Comparison of ENCODE assay signal across 14 cellular contexts in the genomic region with DNA sequence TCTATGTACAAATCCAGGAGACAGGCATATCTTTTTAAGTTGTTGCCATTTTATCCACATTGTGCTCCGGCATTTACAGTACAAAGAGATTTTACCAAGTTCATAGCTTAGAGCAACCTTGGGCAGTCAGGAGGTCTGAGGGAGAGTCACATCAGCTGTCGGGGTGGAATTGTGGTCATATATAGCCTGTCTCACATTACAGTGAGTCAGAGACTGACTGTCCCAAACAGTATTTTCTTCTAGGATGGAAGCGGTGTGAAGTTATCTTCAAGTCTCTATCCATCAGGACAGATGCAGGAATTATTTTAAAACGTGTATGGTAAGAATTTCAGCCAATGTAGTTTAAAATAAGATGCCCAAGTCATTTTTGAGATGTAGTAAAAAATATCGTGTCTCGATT. TPM values are rescaled to one million over a fixed set of nuclear protein-coding genes. Genes with fewer than 3 reads are reported as not detected.
A peak's percentile ranks its signal among the peaks of the same experiment; 100 is the strongest.
DNase-seq lines count a peak whose midpoint lies in the region; ATAC-seq and TF ChIP-seq lines count a peak whose summit lies in the region.
"Had no signal": no experiment of that assay in that cellular context is flagged by ENCODE, and none has a peak within 500 bp of the region (broad histone marks: within the 10 kb centered on the region; RNA-seq: fewer than 3 reads in every experiment).

No MANE protein-coding gene starts in this region.

- H3K4me3 Mint-ChIP-seq in activated CD8-positive, alpha-beta T cell treated with anti-CD3 and anti-CD28 coated beads, Interleukin-2, amount 10 ng/mL, durations not matched to agents 7 days and 5 days = no peak overlapping the region
- H3K4me3 Mint-ChIP-seq in naive thymus-derived CD4-positive, alpha-beta T cell = no peak overlapping the region
- H3K4me3 Mint-ChIP-seq: activated T-cell treated with anti-CD3 and anti-CD28 coated beads, Interleukin-2, amount 50 U/mL, for 72 hours; naive B cell had no signal

- no peaks in the 10 kb centered on the region for H3K27me3 ChIP-seq in testis
- H3K27me3 ChIP-seq in naive thymus-derived CD4-positive, alpha-beta T cell (ENCODE audit: control insufficient read depth in 2 of 2, insufficient read depth in 2 of 2, low read length in 2 of 2) = no peaks in the 10 kb centered on the region
- H3K27me3 ChIP-seq: colonic mucosa had no signal

- H3K4me1 ChIP-seq in testis = no peaks in the 10 kb centered on the region
- no peaks in the 10 kb centered on the region for H3K4me1 ChIP-seq in naive thymus-derived CD4-positive, alpha-beta T cell (ENCODE audit: control insufficient read depth in 2 of 2, insufficient read depth in 2 of 2, low read length in 2 of 2)
- H3K4me1 ChIP-seq: colonic mucosa had no signal

- CTCF ChIA-PET in activated CD8-positive, alpha-beta T cell treated with anti-CD3 and anti-CD28 coated beads, Interleukin-2, amount 10 ng/mL, durations not matched to agents 7 days and 5 days (lab: Charles Lee) = interaction anchor here (1.2 to 2.0 kb wide), 2 partner anchors 76 to 230 kb away, joined by 4 read pairs; no protein-coding TSS in a partner anchor
- CTCF ChIA-PET in naive thymus-derived CD4-positive, alpha-beta T cell (lab: Charles Lee) = no interaction called here

- H3K27ac Mint-ChIP-seq in activated CD8-positive, alpha-beta T cell treated with anti-CD3 and anti-CD28 coated beads, Interleukin-2, amount 10 ng/mL, durations not matched to agents 7 days and 5 days = no peak overlapping the region
- H3K27ac Mint-ChIP-seq in naive thymus-derived CD4-positive, alpha-beta T cell = no peak overlapping the region
- H3K27ac Mint-ChIP-seq: activated T-cell treated with anti-CD3 and anti-CD28 coated beads, Interleukin-2, amount 50 U/mL, for 72 hours; naive B cell had no signal

- no peaks in the 10 kb centered on the region for H3K9me3 Mint-ChIP-seq in activated CD8-positive, alpha-beta T cell treated with anti-CD3 and anti-CD28 coated beads, Interleukin-2, amount 10 ng/mL, durations not matched to agents 7 days and 5 days (ENCODE audit: insufficient read depth)
- no peaks in the 10 kb centered on the region for H3K9me3 Mint-ChIP-seq in naive thymus-derived CD4-positive, alpha-beta T cell
- H3K9me3 Mint-ChIP-seq: activated T-cell treated with anti-CD3 and anti-CD28 coated beads, Interleukin-2, amount 50 U/mL, for 72 hours; naive B cell had no signal

- in situ Hi-C loops in astrocyte of the cerebellum (cut with HindIII; ENCODE audit: low sequenced_read_pairs) = loop anchor here (5.0 kb wide), 1 partner anchor 89 kb away; no protein-coding TSS in a partner anchor

- intact Hi-C loops in left cardiac atrium (cut with DNase I) (no loop called here), testis (cut with DNase I; ENCODE audit: low total_unique reads) (no loop called here)
- intact Hi-C loops in naive thymus-derived CD4-positive, alpha-beta T cell (cut with micrococcal nuclease) = no loop called here

- peak; percentile 81 to 90 for ATAC-seq in left cardiac atrium
- no peak for ATAC-seq in activated CD8-positive, alpha-beta T cell treated with anti-CD3 and anti-CD28 coated beads, Interleukin-2, amount 10 ng/mL, durations not matched to agents 7 days and 5 days
- no peak for ATAC-seq in naive thymus-derived CD4-positive, alpha-beta T cell
- ATAC-seq: activated T-cell treated with anti-CD3 and anti-CD28 coated beads, Interleukin-2, amount 50 U/mL, for 72 hours had no signal

- no peaks in the 10 kb centered on the region for H3K36me3 Mint-ChIP-seq in activated CD8-positive, alpha-beta T cell treated with anti-CD3 and anti-CD28 coated beads, Interleukin-2, amount 10 ng/mL, durations not matched to agents 7 days and 5 days (ENCODE audit: low read depth)
- no peaks in the 10 kb centered on the region for H3K36me3 Mint-ChIP-seq in naive thymus-derived CD4-positive, alpha-beta T cell
- H3K36me3 Mint-ChIP-seq: naive B cell had no signal

- DNase-seq in DMS 273 (lab: John Stamatoyannopoulos, UW; ENCODE audit: unreplicated experiment) (peak; percentile 37), DMS 273 treated with DMSO at 0.1 percent for 48 hours (lab: John Stamatoyannopoulos, UW) (no peak), astrocyte of the cerebellum (ENCODE audit: low read depth) (peak; percentile 45), left cardiac atrium (no peak), testis (peak; percentile 53), midbrain (lab: John Stamatoyannopoulos, UW) (no peak)
- DNase-seq in activated CD8-positive, alpha-beta T cell treated with anti-CD3 and anti-CD28 coated beads, Interleukin-2, amount 10 ng/mL, durations not matched to agents 7 days and 5 days = no peak
- DNase-seq in naive thymus-derived CD4-positive, alpha-beta T cell = no peak
- DNase-seq: activated T-cell treated with anti-CD3 and anti-CD28 coated beads, Interleukin-2, amount 50 U/mL, for 72 hours; colonic mucosa; naive B cell; NCI-H774; stimulated activated CD4-positive, alpha-beta T cell treated with anti-CD3 and anti-CD28 coated beads, Interleukin-2, amount 100 ng/mL, for 24 hours had no signal

- H3K9me3 ChIP-seq in testis = no peaks in the 10 kb centered on the region
- H3K9me3 ChIP-seq in naive thymus-derived CD4-positive, alpha-beta T cell (ENCODE audit: control insufficient read depth in 2 of 3, low read length in 3 of 3) = no peaks in the 10 kb centered on the region
- H3K9me3 ChIP-seq: colonic mucosa had no signal

- H3K4me1 Mint-ChIP-seq in activated CD8-positive, alpha-beta T cell treated with anti-CD3 and anti-CD28 coated beads, Interleukin-2, amount 10 ng/mL, durations not matched to agents 7 days and 5 days (ENCODE audit: low read depth) = no peaks in the 10 kb centered on the region
- peaks cover 0 to 2% (median 0%) of the 10 kb centered on the region in 7 donors for H3K4me1 Mint-ChIP-seq in naive thymus-derived CD4-positive, alpha-beta T cell

- no peak overlapping the region for H3K4me3 ChIP-seq in astrocyte of the cerebellum (ENCODE audit: low read depth, low read length)
- H3K4me3 ChIP-seq in testis = no peak overlapping the region
- H3K4me3 ChIP-seq in naive thymus-derived CD4-positive, alpha-beta T cell (ENCODE audit: low read length) = no peak overlapping the region
- H3K4me3 ChIP-seq: colonic mucosa had no signal

- no peaks in the 10 kb centered on the region for H3K36me3 ChIP-seq in testis (ENCODE audit: low read depth, missing control alignments)
- H3K36me3 ChIP-seq in naive thymus-derived CD4-positive, alpha-beta T cell (ENCODE audit: control insufficient read depth in 2 of 3, insufficient read depth in 3 of 3, low read length in 3 of 3) = no peaks in the 10 kb centered on the region
- H3K36me3 ChIP-seq: colonic mucosa had no signal

- 58 to 72% methylated on average over 6 of the region's 6 CpGs for whole genome bisulfite sequencing in testis, 2 donors

- no peak for TF ChIP-seq POLR2A in testis (IDR thresholded peaks at IDR 0.05)

- H3K27me3 Mint-ChIP-seq in activated CD8-positive, alpha-beta T cell treated with anti-CD3 and anti-CD28 coated beads, Interleukin-2, amount 10 ng/mL, durations not matched to agents 7 days and 5 days (ENCODE audit: low read depth) = no peaks in the 10 kb centered on the region
- no peaks in the 10 kb centered on the region for H3K27me3 Mint-ChIP-seq in naive thymus-derived CD4-positive, alpha-beta T cell
- H3K27me3 Mint-ChIP-seq: naive B cell had no signal

- POLR2A ChIA-PET in activated CD8-positive, alpha-beta T cell treated with anti-CD3 and anti-CD28 coated beads, Interleukin-2, amount 10 ng/mL, durations not matched to agents 7 days and 5 days (lab: Charles Lee) = no interaction called here
- POLR2A ChIA-PET in naive thymus-derived CD4-positive, alpha-beta T cell (lab: Charles Lee) = no interaction called here

- TF ChIP-seq CTCF in astrocyte of the cerebellum (IDR thresholded peaks at IDR 0.05; ENCODE audit: low read depth, low read length, missing control alignments) (no peak), testis (IDR thresholded peaks at IDR 0.05) (no peak)

- no peak overlapping the region for H3K27ac ChIP-seq in testis
- no peak overlapping the region for H3K27ac ChIP-seq in naive thymus-derived CD4-positive, alpha-beta T cell (ENCODE audit: low read depth, low read length)
- H3K27ac ChIP-seq: 22Rv1, colonic mucosa had no signal

RNA-seq across cellular contexts. Expression of a gene that starts 53.0 kb away (rescaled TPM):
- 10 to 100 TPM; 58.1 to 66.3 TPM for total RNA-seq in left cardiac atrium
- 100 to 1,000 TPM; 195 to 303 TPM for total RNA-seq in testis
- polyA plus RNA-seq in testis (ENCODE audit: insufficient read depth, low read depth, low replicate concordance) = 144 TPM
- total RNA-seq in activated CD8-positive, alpha-beta T cell treated with anti-CD3 and anti-CD28 coated beads, Interleukin-2, amount 10 ng/mL, durations not matched to agents 7 days and 5 days = not detected
- 1 to 10 TPM in 2 of 5 experiments, under 1 TPM in 3; 0.15 to 5.8 (median 0.40) TPM for total RNA-seq in naive thymus-derived CD4-positive, alpha-beta T cell
- 1 to 10 TPM; 5.4 to 9.8 TPM for polyA plus RNA-seq in naive thymus-derived CD4-positive, alpha-beta T cell

Comparison
In these comparisons a context has a peak if more than half of its experiments do, and no peak if none do; other contexts are left out.
1. DNase-seq: peak in DMS 273 (single experiment), astrocyte of the cerebellum (single experiment) and testis (single experiment); none in DMS 273 treated with DMSO at 0.1 percent for 48 hours (single experiment), left cardiac atrium (single experiment), midbrain (single experiment), activated CD8-positive, alpha-beta T cell treated with anti-CD3 and anti-CD28 coated beads, Interleukin-2, amount 10 ng/mL, durations not matched to agents 7 days and 5 days (single experiment) and naive thymus-derived CD4-positive, alpha-beta T cell (0 of 9).
2. ATAC-seq: peak in left cardiac atrium (2 of 2); none in activated CD8-positive, alpha-beta T cell treated with anti-CD3 and anti-CD28 coated beads, Interleukin-2, amount 10 ng/mL, durations not matched to agents 7 days and 5 days (single experiment) and naive thymus-derived CD4-positive, alpha-beta T cell (single experiment).
3. RNA of a gene that starts 53.0 kb away (total RNA-seq): 195 to 303 TPM in testis and 58.1 to 66.3 TPM in left cardiac atrium; 0.15 to 5.8 TPM in naive thymus-derived CD4-positive, alpha-beta T cell and not detected in activated CD8-positive, alpha-beta T cell treated with anti-CD3 and anti-CD28 coated beads, Interleukin-2, amount 10 ng/mL, durations not matched to agents 7 days and 5 days; every median in the first group is over 4 times any median in the second.